Comparison of ENCODE assay signal across 8 cellular contexts in the genomic region with DNA sequence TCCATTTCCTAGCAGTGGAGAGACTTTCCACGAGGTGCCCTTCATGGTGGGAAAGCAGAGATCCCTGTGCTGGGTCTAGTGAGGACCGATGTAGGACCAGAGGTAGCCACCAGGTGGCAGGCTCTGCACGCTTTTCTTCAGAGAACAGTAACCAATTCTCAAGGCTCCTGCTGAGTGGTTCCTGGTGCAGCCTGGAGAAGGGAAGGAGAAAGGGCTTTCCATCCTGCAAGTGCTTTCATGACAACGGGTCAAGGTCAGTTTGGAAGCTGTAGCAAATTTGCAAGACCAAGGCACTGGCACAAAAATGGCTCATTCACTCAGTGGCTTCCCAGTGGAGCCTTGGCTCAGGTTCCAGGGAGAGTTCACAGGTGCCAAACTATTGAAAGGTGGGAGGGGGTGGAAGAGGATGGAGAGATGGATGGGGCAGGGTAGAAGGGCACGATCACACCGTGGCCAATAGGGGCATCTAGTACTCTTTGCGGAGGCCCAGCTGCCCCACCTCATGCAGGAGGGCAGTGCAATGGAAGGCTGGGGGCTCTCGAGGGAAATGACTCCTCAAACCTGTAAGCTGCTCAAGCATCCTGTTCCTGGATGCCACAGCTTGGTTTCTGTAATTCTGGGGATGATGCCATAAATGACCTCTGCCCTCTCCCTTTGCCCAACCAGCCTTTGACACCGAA. TPM values are rescaled to one million over a fixed set of nuclear protein-coding genes. Genes with fewer than 3 reads are reported as not detected.
DNase-seq lines count a peak whose midpoint lies in the region; ATAC-seq and TF ChIP-seq lines count a peak whose summit lies in the region.

No MANE protein-coding gene starts in this region.

- peak; percentile 81 for ATAC-seq in RWPE2 (ENCODE audit: low read depth)

- no peak for TF ChIP-seq POLR2A in ovary (IDR thresholded peaks at IDR 0.05)

- H3K9me3 ChIP-seq in RWPE2 (ENCODE audit: severe bottlenecking) (no peaks in the 10 kb centered on the region), ovary (no peaks in the 10 kb centered on the region)

- no peak for TF ChIP-seq EP300 in Ishikawa (IDR thresholded peaks at IDR 0.05; ENCODE audit: borderline replicate concordance)
- TF ChIP-seq EP300 in ovary (IDR thresholded peaks at IDR 0.05) = no peak

- TF ChIP-seq RAD21 in Ishikawa (IDR thresholded peaks at IDR 0.05; ENCODE audit: low read depth) = peak; percentile 90

- H3K36me3 ChIP-seq in RWPE2 (ENCODE audit: low read depth) = no peaks in the 10 kb centered on the region
- no peaks in the 10 kb centered on the region for H3K36me3 ChIP-seq in ovary

- DNase-seq in NCI-H187 (lab: John Stamatoyannopoulos, UW) = peak; percentile 55 to 75
- DNase-seq in NCI-H187 treated with DMSO at 0.1 percent for 48 hours (lab: John Stamatoyannopoulos, UW) = no peak
- no peak for DNase-seq in RWPE2 (ENCODE audit: low spot score)
- DNase-seq in activated T-helper 9 cell treated with anti-CD3 and anti-CD28 coated beads, Interleukin-2, amount 50 U/mL, for 16 hours (ENCODE audit: low read depth) = peak; percentile 25
- peak; percentile 48 for DNase-seq in foreskin melanocyte
- peak; percentile 51 to 83 (median 70) for DNase-seq in ovary
- peak; percentile 74 for DNase-seq in ureter (ENCODE audit: low spot score)

- intact Hi-C loops in ovary (cut with DNase I) = no loop called here

- no peak overlapping the region for H3K27ac ChIP-seq in RWPE2 (ENCODE audit: poor library complexity, severe bottlenecking)
- no peak overlapping the region for H3K27ac ChIP-seq in ovary

- TF ChIP-seq CTCF in RWPE2 (IDR thresholded peaks at IDR 0.05; ENCODE audit: poor library complexity, severe bottlenecking) = peak; percentile 83
- peak; percentile 53 to 64 (median 59) for TF ChIP-seq CTCF in ovary (IDR thresholded peaks at IDR 0.05)

- WGBS in ovary, 3 donors = 37 to 42% (median 38%) methylated on average over 9 of the region's 9 CpGs

- H3K4me3 ChIP-seq in RWPE2 (ENCODE audit: severe bottlenecking) (no peak overlapping the region), ovary (no peak overlapping the region)

- H3K27me3 ChIP-seq in RWPE2 (ENCODE audit: insufficient read depth, poor library complexity, severe bottlenecking) (no peaks in the 10 kb centered on the region), ovary (no peaks in the 10 kb centered on the region)

- no peaks in the 10 kb centered on the region for H3K4me1 ChIP-seq in RWPE2 (ENCODE audit: insufficient read depth, poor library complexity, severe bottlenecking)
- H3K4me1 ChIP-seq in ovary (ENCODE audit: insufficient read depth) = peaks cover 7% of the 10 kb centered on the region

TF ChIP-seq in Ishikawa, 13 proteins besides CTCF, POLR2A, EP300 and RAD21:
- TF ChIP-seq TCF12 (IDR thresholded peaks at IDR 0.05; ENCODE audit: low read depth) (no peak), TEAD4 (IDR thresholded peaks at IDR 0.05) (no peak), YY1 (IDR thresholded peaks at IDR 0.05; ENCODE audit: low read depth) (no peak), NFIC (IDR thresholded peaks at IDR 0.05) (no peak), FOXM1 (IDR thresholded peaks at IDR 0.05; ENCODE audit: borderline replicate concordance, low read depth) (no peak), ZBTB7A (IDR thresholded peaks at IDR 0.05; ENCODE audit: low read depth) (no peak), CEBPB (IDR thresholded peaks at IDR 0.05) (no peak), EGR1 (IDR thresholded peaks at IDR 0.05) (no peak), TAF1 (IDR thresholded peaks at IDR 0.05; ENCODE audit: low read depth) (no peak), CREB1 (IDR thresholded peaks at IDR 0.05; ENCODE audit: low read depth) (no peak)
- TF ChIP-seq, protein P1, sequence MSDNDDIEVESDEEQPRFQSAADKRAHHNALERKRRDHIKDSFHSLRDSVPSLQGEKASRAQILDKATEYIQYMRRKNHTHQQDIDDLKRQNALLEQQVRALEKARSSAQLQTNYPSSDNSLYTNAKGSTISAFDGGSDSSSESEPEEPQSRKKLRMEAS (IDR thresholded peaks at IDR 0.05) = no peak
- TF ChIP-seq, protein P2, sequence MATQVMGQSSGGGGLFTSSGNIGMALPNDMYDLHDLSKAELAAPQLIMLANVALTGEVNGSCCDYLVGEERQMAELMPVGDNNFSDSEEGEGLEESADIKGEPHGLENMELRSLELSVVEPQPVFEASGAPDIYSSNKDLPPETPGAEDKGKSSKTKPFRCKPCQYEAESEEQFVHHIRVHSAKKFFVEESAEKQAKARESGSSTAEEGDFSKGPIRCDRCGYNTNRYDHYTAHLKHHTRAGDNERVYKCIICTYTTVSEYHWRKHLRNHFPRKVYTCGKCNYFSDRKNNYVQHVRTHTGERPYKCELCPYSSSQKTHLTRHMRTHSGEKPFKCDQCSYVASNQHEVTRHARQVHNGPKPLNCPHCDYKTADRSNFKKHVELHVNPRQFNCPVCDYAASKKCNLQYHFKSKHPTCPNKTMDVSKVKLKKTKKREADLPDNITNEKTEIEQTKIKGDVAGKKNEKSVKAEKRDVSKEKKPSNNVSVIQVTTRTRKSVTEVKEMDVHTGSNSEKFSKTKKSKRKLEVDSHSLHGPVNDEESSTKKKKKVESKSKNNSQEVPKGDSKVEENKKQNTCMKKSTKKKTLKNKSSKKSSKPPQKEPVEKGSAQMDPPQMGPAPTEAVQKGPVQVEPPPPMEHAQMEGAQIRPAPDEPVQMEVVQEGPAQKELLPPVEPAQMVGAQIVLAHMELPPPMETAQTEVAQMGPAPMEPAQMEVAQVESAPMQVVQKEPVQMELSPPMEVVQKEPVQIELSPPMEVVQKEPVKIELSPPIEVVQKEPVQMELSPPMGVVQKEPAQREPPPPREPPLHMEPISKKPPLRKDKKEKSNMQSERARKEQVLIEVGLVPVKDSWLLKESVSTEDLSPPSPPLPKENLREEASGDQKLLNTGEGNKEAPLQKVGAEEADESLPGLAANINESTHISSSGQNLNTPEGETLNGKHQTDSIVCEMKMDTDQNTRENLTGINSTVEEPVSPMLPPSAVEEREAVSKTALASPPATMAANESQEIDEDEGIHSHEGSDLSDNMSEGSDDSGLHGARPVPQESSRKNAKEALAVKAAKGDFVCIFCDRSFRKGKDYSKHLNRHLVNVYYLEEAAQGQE (IDR thresholded peaks at IDR 0.05; ENCODE audit: low read depth) = no peak
- TF ChIP-seq, protein P3, sequence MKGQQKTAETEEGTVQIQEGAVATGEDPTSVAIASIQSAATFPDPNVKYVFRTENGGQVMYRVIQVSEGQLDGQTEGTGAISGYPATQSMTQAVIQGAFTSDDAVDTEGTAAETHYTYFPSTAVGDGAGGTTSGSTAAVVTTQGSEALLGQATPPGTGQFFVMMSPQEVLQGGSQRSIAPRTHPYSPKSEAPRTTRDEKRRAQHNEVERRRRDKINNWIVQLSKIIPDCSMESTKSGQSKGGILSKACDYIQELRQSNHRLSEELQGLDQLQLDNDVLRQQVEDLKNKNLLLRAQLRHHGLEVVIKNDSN (IDR thresholded peaks at IDR 0.05) = no peak

RNA-seq across cellular contexts. Expression of a gene that starts 25.5 kb away (rescaled TPM):
- total RNA-seq in ovary = not detected
- polyA plus RNA-seq in ovary = not detected
- total RNA-seq in ureter = not detected

RNA-seq across cellular contexts. Expression of a gene that starts 33.8 kb away (rescaled TPM):
- total RNA-seq in ovary = under 1 TPM in 2 of 7 donors, not detected in 5; 0.13 to 0.57 TPM
- 1 to 10 TPM in 1 of 2 donors, under 1 TPM in 1; 0.08 to 1.0 TPM for polyA plus RNA-seq in ovary
- not detected for total RNA-seq in ureter

Comparison
In these comparisons a context has a peak if more than half of its experiments do, and no peak if none do; other contexts are left out.
1. DNase-seq: peak in NCI-H187 (2 of 2), activated T-helper 9 cell treated with anti-CD3 and anti-CD28 coated beads, Interleukin-2, amount 50 U/mL, for 16 hours (single experiment), foreskin melanocyte (single experiment), ovary (5 of 5) and ureter (single experiment); none in NCI-H187 treated with DMSO at 0.1 percent for 48 hours (single experiment) and RWPE2 (single experiment).